Comparison of ENCODE assay signal across 1 cellular context in the genomic region with DNA sequence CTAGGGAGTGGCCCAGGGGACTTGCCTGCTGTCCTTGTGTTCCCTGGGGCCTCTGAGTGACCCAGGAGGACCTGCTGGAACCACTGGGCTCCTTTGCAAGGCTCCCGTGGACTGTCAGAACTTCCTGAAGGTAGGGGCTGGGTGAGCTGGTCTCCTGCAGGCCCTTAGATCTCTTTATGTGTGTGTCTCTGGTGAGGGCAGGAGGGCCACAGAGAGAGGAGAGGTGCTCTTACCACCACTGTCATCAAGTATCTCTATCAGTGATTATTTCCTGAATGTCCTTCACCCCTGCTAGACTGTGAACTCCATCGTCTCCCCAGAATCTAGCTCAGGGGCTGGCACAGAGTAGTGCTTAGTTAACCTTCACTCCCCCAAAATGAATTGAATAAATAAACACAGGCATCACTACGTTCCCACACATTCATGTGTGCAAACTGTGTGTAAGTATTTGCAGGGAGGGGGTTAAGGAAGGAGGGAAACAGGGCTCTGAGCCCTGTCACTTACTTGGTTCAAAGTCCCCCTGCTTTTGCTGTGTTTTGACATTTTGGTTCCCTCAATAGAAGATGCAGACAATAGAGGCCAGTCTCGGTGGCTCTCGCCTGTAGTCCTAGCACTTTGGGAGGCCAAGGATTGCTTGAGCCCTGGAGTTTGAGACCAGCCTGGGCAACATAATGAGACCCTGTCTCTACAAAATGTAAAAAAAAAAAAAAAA.
TF ChIP-seq lines count a peak whose summit lies in the region.

No MANE protein-coding gene starts in this region.

TF ChIP-seq in HepG2, 621 proteins besides CTCF, POLR2A, EP300 and RAD21 (continued from another document and continues in another):
- TF ChIP-seq SNAI1 (CRISPR knock-in tag; IDR thresholded peaks at IDR 0.05; ENCODE audit: borderline replicate concordance) (no peak), ZFP36L2 (CRISPR knock-in tag; IDR thresholded peaks at IDR 0.05) (no peak), FOXP1 (IDR thresholded peaks at IDR 0.05) (no peak), FOXP1 (CRISPR knock-in tag; IDR thresholded peaks at IDR 0.05) (peak; percentile 16; the same call in 1 of the 2 replicates), ZNF766 (CRISPR knock-in tag; IDR thresholded peaks at IDR 0.05; ENCODE audit: borderline replicate concordance) (no peak), RARA (CRISPR knock-in tag; IDR thresholded peaks at IDR 0.05) (no peak), MLLT10 (CRISPR knock-in tag; IDR thresholded peaks at IDR 0.05) (no peak), ZNF788 (CRISPR knock-in tag; IDR thresholded peaks at IDR 0.05; ENCODE audit: borderline replicate concordance) (no peak), FLYWCH1 (CRISPR knock-in tag; IDR thresholded peaks at IDR 0.05) (no peak), ZNF709 (CRISPR knock-in tag; IDR thresholded peaks at IDR 0.05) (no peak), ZNF232 (CRISPR knock-in tag; IDR thresholded peaks at IDR 0.05; ENCODE audit: borderline replicate concordance) (no peak), NKX3-1 (CRISPR knock-in tag; IDR thresholded peaks at IDR 0.05) (no peak), NFRKB (IDR thresholded peaks at IDR 0.05) (no peak), HDAC1 (CRISPR knock-in tag; IDR thresholded peaks at IDR 0.05) (no peak), ZNF550 (CRISPR knock-in tag; IDR thresholded peaks at IDR 0.05; ENCODE audit: borderline replicate concordance) (no peak), SUZ12 (IDR thresholded peaks at IDR 0.05; ENCODE audit: low read depth, low read length) (no peak), REPIN1 (CRISPR knock-in tag; IDR thresholded peaks at IDR 0.05; ENCODE audit: borderline replicate concordance, low read depth) (no peak), SMC3 (IDR thresholded peaks at IDR 0.05; ENCODE audit: low read length) (no peak), ZNF563 (CRISPR knock-in tag; IDR thresholded peaks at IDR 0.05) (no peak), ZNF460 (CRISPR knock-in tag; IDR thresholded peaks at IDR 0.05; ENCODE audit: borderline replicate concordance) (no peak), MED1 (CRISPR knock-in tag; IDR thresholded peaks at IDR 0.05) (0 out of 2 replicates have a peak, but pooled peaks have one; percentile 16), GATAD2A (CRISPR knock-in tag; IDR thresholded peaks at IDR 0.05) (0 out of 2 replicates have a peak, but pooled peaks have one; percentile 18), ARID2 (CRISPR knock-in tag; IDR thresholded peaks at IDR 0.05; ENCODE audit: borderline replicate concordance) (no peak), PTBP1 (IDR thresholded peaks at IDR 0.05; ENCODE audit: low read depth, low read length, poor library complexity, severe bottlenecking) (no peak), PCBP2 (optimal IDR thresholded peaks at IDR 0.05; ENCODE audit: low read depth, low read length, poor library complexity, severe bottlenecking) (no peak), ZBTB3 (CRISPR knock-in tag; IDR thresholded peaks at IDR 0.05; ENCODE audit: borderline replicate concordance, low read depth) (no peak), MBD4 (IDR thresholded peaks at IDR 0.05; ENCODE audit: borderline replicate concordance, low read length) (no peak), ZNF83 (CRISPR knock-in tag; IDR thresholded peaks at IDR 0.05; ENCODE audit: borderline replicate concordance) (no peak), ZNF572 (CRISPR knock-in tag; IDR thresholded peaks at IDR 0.05) (no peak)
- TF ChIP-seq, protein P1, sequence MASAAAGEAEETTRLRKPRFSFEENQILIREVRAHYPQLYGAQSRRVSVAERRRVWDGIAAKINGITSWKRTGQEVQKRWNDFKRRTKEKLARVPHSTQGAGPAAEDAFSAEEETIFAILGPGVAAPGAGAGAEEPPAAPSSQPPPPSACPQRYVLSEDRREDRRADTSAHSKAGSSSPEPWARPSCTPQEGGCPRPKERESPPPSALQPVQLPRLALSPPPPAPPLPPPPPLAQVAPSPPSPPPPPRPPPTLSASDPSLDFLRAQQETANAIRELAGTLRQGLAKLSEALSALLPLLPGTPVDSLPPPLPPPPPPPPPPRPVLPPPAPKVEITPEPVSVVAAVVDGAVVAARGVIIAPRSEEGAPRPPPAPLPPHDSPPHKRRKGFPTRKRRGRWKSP (CRISPR knock-in tag; IDR thresholded peaks at IDR 0.05), result no peak
- TF ChIP-seq, protein P2, sequence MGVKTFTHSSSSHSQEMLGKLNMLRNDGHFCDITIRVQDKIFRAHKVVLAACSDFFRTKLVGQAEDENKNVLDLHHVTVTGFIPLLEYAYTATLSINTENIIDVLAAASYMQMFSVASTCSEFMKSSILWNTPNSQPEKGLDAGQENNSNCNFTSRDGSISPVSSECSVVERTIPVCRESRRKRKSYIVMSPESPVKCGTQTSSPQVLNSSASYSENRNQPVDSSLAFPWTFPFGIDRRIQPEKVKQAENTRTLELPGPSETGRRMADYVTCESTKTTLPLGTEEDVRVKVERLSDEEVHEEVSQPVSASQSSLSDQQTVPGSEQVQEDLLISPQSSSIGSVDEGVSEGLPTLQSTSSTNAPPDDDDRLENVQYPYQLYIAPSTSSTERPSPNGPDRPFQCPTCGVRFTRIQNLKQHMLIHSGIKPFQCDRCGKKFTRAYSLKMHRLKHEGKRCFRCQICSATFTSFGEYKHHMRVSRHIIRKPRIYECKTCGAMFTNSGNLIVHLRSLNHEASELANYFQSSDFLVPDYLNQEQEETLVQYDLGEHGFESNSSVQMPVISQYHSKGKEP (CRISPR knock-in tag; IDR thresholded peaks at IDR 0.05), result no peak
- TF ChIP-seq, protein P3, sequence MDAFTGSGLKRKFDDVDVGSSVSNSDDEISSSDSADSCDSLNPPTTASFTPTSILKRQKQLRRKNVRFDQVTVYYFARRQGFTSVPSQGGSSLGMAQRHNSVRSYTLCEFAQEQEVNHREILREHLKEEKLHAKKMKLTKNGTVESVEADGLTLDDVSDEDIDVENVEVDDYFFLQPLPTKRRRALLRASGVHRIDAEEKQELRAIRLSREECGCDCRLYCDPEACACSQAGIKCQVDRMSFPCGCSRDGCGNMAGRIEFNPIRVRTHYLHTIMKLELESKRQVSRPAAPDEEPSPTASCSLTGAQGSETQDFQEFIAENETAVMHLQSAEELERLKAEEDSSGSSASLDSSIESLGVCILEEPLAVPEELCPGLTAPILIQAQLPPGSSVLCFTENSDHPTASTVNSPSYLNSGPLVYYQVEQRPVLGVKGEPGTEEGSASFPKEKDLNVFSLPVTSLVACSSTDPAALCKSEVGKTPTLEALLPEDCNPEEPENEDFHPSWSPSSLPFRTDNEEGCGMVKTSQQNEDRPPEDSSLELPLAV (CRISPR knock-in tag; conservative IDR thresholded peaks at IDR 0.05; ENCODE audit: low read depth), result no peak
- TF ChIP-seq, protein P4, sequence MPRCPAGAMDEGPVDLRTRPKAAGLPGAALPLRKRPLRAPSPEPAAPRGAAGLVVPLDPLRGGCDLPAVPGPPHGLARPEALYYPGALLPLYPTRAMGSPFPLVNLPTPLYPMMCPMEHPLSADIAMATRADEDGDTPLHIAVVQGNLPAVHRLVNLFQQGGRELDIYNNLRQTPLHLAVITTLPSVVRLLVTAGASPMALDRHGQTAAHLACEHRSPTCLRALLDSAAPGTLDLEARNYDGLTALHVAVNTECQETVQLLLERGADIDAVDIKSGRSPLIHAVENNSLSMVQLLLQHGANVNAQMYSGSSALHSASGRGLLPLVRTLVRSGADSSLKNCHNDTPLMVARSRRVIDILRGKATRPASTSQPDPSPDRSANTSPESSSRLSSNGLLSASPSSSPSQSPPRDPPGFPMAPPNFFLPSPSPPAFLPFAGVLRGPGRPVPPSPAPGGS (CRISPR knock-in tag; IDR thresholded peaks at IDR 0.05), result no peak
- TF ChIP-seq, protein P5, sequence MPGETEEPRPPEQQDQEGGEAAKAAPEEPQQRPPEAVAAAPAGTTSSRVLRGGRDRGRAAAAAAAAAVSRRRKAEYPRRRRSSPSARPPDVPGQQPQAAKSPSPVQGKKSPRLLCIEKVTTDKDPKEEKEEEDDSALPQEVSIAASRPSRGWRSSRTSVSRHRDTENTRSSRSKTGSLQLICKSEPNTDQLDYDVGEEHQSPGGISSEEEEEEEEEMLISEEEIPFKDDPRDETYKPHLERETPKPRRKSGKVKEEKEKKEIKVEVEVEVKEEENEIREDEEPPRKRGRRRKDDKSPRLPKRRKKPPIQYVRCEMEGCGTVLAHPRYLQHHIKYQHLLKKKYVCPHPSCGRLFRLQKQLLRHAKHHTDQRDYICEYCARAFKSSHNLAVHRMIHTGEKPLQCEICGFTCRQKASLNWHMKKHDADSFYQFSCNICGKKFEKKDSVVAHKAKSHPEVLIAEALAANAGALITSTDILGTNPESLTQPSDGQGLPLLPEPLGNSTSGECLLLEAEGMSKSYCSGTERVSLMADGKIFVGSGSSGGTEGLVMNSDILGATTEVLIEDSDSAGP (CRISPR knock-in tag; IDR thresholded peaks at IDR 0.05; ENCODE audit: borderline replicate concordance), result no peak
- TF ChIP-seq, protein P6, sequence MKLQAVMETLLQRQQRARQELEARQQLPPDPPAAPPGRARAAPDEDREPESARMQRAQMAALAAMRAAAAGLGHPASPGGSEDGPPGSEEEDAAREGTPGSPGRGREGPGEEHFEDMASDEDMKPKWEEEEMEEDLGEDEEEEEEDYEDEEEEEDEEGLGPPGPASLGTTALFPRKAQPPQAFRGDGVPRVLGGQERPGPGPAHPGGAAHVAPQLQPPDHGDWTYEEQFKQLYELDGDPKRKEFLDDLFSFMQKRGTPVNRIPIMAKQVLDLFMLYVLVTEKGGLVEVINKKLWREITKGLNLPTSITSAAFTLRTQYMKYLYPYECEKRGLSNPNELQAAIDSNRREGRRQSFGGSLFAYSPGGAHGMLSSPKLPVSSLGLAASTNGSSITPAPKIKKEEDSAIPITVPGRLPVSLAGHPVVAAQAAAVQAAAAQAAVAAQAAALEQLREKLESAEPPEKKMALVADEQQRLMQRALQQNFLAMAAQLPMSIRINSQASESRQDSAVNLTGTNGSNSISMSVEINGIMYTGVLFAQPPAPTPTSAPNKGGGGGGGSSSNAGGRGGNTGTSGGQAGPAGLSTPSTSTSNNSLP (IDR thresholded peaks at IDR 0.05; ENCODE audit: low read depth, low read length), result no peak
- TF ChIP-seq, protein P7, sequence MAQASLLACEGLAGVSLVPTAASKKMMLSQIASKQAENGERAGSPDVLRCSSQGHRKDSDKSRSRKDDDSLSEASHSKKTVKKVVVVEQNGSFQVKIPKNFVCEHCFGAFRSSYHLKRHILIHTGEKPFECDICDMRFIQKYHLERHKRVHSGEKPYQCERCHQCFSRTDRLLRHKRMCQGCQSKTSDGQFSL (CRISPR knock-in tag; IDR thresholded peaks at IDR 0.05), result no peak
- TF ChIP-seq, protein P8, sequence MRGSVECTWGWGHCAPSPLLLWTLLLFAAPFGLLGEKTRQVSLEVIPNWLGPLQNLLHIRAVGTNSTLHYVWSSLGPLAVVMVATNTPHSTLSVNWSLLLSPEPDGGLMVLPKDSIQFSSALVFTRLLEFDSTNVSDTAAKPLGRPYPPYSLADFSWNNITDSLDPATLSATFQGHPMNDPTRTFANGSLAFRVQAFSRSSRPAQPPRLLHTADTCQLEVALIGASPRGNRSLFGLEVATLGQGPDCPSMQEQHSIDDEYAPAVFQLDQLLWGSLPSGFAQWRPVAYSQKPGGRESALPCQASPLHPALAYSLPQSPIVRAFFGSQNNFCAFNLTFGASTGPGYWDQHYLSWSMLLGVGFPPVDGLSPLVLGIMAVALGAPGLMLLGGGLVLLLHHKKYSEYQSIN (CRISPR knock-in tag; IDR thresholded peaks at IDR 0.05; ENCODE audit: borderline replicate concordance), result no peak
- TF ChIP-seq, protein P9, sequence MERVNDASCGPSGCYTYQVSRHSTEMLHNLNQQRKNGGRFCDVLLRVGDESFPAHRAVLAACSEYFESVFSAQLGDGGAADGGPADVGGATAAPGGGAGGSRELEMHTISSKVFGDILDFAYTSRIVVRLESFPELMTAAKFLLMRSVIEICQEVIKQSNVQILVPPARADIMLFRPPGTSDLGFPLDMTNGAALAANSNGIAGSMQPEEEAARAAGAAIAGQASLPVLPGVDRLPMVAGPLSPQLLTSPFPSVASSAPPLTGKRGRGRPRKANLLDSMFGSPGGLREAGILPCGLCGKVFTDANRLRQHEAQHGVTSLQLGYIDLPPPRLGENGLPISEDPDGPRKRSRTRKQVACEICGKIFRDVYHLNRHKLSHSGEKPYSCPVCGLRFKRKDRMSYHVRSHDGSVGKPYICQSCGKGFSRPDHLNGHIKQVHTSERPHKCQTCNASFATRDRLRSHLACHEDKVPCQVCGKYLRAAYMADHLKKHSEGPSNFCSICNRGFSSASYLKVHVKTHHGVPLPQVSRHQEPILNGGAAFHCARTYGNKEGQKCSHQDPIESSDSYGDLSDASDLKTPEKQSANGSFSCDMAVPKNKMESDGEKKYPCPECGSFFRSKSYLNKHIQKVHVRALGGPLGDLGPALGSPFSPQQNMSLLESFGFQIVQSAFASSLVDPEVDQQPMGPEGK (CRISPR knock-in tag; IDR thresholded peaks at IDR 0.05), result 0 out of 2 replicates have a peak, but pooled peaks have one; percentile 11
- TF ChIP-seq, protein P10, sequence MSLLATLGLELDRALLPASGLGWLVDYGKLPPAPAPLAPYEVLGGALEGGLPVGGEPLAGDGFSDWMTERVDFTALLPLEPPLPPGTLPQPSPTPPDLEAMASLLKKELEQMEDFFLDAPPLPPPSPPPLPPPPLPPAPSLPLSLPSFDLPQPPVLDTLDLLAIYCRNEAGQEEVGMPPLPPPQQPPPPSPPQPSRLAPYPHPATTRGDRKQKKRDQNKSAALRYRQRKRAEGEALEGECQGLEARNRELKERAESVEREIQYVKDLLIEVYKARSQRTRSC (CRISPR knock-in tag; IDR thresholded peaks at IDR 0.05; ENCODE audit: low read depth), result no peak
- TF ChIP-seq, protein P11, sequence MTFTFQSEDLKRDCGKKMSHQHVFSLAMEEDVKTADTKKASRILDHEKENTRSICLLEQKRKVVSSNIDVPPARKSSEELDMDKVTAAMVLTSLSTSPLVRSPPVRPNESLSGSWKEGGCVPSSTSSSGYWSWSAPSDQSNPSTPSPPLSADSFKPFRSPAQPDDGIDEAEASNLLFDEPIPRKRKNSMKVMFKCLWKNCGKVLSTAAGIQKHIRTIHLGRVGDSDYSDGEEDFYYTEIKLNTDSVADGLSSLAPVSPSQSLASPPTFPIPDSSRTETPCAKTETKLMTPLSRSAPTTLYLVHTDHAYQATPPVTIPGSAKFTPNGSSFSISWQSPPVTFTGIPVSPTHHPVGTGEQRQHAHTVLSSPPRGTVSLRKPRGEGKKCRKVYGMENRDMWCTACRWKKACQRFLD (CRISPR knock-in tag; IDR thresholded peaks at IDR 0.05; ENCODE audit: borderline replicate concordance), result no peak
- TF ChIP-seq, protein P12, sequence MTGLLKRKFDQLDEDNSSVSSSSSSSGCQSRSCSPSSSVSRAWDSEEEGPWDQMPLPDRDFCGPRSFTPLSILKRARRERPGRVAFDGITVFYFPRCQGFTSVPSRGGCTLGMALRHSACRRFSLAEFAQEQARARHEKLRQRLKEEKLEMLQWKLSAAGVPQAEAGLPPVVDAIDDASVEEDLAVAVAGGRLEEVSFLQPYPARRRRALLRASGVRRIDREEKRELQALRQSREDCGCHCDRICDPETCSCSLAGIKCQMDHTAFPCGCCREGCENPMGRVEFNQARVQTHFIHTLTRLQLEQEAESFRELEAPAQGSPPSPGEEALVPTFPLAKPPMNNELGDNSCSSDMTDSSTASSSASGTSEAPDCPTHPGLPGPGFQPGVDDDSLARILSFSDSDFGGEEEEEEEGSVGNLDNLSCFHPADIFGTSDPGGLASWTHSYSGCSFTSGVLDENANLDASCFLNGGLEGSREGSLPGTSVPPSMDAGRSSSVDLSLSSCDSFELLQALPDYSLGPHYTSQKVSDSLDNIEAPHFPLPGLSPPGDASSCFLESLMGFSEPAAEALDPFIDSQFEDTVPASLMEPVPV (CRISPR knock-in tag; IDR thresholded peaks at IDR 0.05), result no peak
